23 cellular contexts compared by ENCODE assay signal in genomic region chr5:133383580-133383939, GRCh38.
"Had no signal": no experiment of that assay in that cellular context is flagged by ENCODE, and none has a peak within 500 bp of the region (broad histone marks: within the 10 kb centered on the region; RNA-seq: fewer than 3 reads in every experiment).

No MANE protein-coding gene starts in this region.

- H3K9me3 ChIP-seq: adrenal gland, neutrophil, tibial artery, uterus had no signal

- H3K36me3 Mint-ChIP-seq: activated naive CD4-positive, alpha-beta T cell treated with anti-CD3 and anti-CD28 coated beads, Interleukin-2, amount 50 U/mL, for 72 hours; naive thymus-derived CD8-positive, alpha-beta T cell; T-cell had no signal

- H3K4me1 Mint-ChIP-seq: activated B cell treated with CpG ODN at 0.5 μM for 24 hours; naive thymus-derived CD8-positive, alpha-beta T cell; T-cell had no signal

- H3K4me1 ChIP-seq: adrenal gland, parathyroid adenoma, spleen, tibial artery, uterus had no signal

- H3K36me3 ChIP-seq: adrenal gland, neutrophil, spleen, tibial artery, uterus had no signal

- H3K9me3 Mint-ChIP-seq: activated B cell treated with CpG ODN at 0.5 μM for 24 hours; activated naive CD4-positive, alpha-beta T cell treated with anti-CD3 and anti-CD28 coated beads, Interleukin-2, amount 50 U/mL, for 72 hours; activated T-helper 1 cell treated with anti-CD3 and anti-CD28 coated beads, Interleukin-12 subunit alpha, Interleukin-12 subunit beta, Interleukin-2, Interleukin-4 antibody, amounts not matched to agents 30 ng/mL and 10 ng/mL and 1 ng/mL, durations not matched to agents 14 hours and 24 hours and 36 hours had no signal

- DNase-seq: activated B cell treated with CpG ODN at 0.5 μM for 24 hours; activated CD4-positive, alpha-beta T cell treated with anti-CD3 and anti-CD28 coated beads for 48 hours; activated gamma-delta T cell treated with Interleukin-2 at 50 U/mL for 16 hours; activated T-cell treated with anti-CD3 and anti-CD28 coated beads for 4 hours; adrenal gland; dermis blood vessel endothelial cell; erythroblast; foreskin melanocyte; glutamatergic neuron; hippocampal formation; kidney glomerular epithelial cell; mesenchymal stem cell; naive thymus-derived CD8-positive, alpha-beta T cell; spleen; stimulated activated naive CD4-positive, alpha-beta T cell; uterus had no signal

- H3K27ac ChIP-seq: adrenal gland, neutrophil, parathyroid adenoma, spleen, tibial artery, uterus had no signal

- H3K4me3 ChIP-seq: adrenal gland, spleen, tibial artery, uterus had no signal

- H3K4me3 Mint-ChIP-seq: activated B cell treated with CpG ODN at 0.5 μM for 24 hours; activated T-helper 1 cell treated with anti-CD3 and anti-CD28 coated beads, Interleukin-12 subunit alpha, Interleukin-12 subunit beta, Interleukin-2, Interleukin-4 antibody, amounts not matched to agents 30 ng/mL and 10 ng/mL and 1 ng/mL, durations not matched to agents 14 hours and 24 hours and 36 hours; naive thymus-derived CD8-positive, alpha-beta T cell; T-cell had no signal

- H3K9ac ChIP-seq: parathyroid adenoma had no signal

- H3K27ac Mint-ChIP-seq: activated B cell treated with CpG ODN at 0.5 μM for 24 hours; activated naive CD4-positive, alpha-beta T cell treated with anti-CD3 and anti-CD28 coated beads, Interleukin-2, amount 50 U/mL, for 72 hours; activated T-helper 1 cell treated with anti-CD3 and anti-CD28 coated beads, Interleukin-12 subunit alpha, Interleukin-12 subunit beta, Interleukin-2, Interleukin-4 antibody, amounts not matched to agents 30 ng/mL and 10 ng/mL and 1 ng/mL, durations not matched to agents 14 hours and 24 hours and 36 hours; naive thymus-derived CD8-positive, alpha-beta T cell; T-cell had no signal

- H3K27me3 ChIP-seq: adrenal gland had no signal

- ATAC-seq: activated naive CD4-positive, alpha-beta T cell treated with anti-CD3 and anti-CD28 coated beads, Interleukin-2, amount 50 U/mL, for 72 hours; naive thymus-derived CD8-positive, alpha-beta T cell; SK-N-SH treated with all-trans-retinoic acid at 6 μM for 48 hours; T-cell had no signal
